In genomic region chr12:67320614-67321305, GRCh38 we compare ENCODE assay signal across 12 cellular contexts. TPM values are rescaled to one million over a fixed set of nuclear protein-coding genes. Genes with fewer than 3 reads are reported as not detected.
A peak's percentile ranks its signal among the peaks of the same experiment; 100 is the strongest.
DNase-seq lines count a peak whose midpoint lies in the region; ATAC-seq and TF ChIP-seq lines count a peak whose summit lies in the region.
"Had no signal": no experiment of that assay in that cellular context is flagged by ENCODE, and none has a peak within 500 bp of the region (broad histone marks: within the 10 kb centered on the region; RNA-seq: fewer than 3 reads in every experiment).

No MANE protein-coding gene starts in this region.

- H2BK15ac ChIP-seq in mesendoderm (replicated peaks; ENCODE audit: low read depth), result no peak overlapping the region

- no peaks in the 10 kb centered on the region for H3K79me2 ChIP-seq in mesendoderm (ENCODE audit: control insufficient read depth, insufficient read depth, low read length)

- H3K9ac ChIP-seq in mesendoderm (ENCODE audit: low read length), result no peak overlapping the region

- no peak overlapping the region for H3K4me3 ChIP-seq in mesendoderm (ENCODE audit: low read length)

- peaks cover 7% of the 10 kb centered on the region for H3K9me3 Mint-ChIP-seq in CD4-positive, alpha-beta T cell
- H3K9me3 Mint-ChIP-seq in activated naive CD8-positive, alpha-beta T cell treated with anti-CD3 and anti-CD28 coated beads for 36 hours, result peaks cover 4% of the 10 kb centered on the region

- DNase-seq in CD4-positive, alpha-beta T cell, result no peak
- peak; percentile 24 for DNase-seq in HT1080 (ENCODE audit: low read depth)
- no peak for DNase-seq in activated naive CD8-positive, alpha-beta T cell treated with anti-CD3 and anti-CD28 coated beads for 36 hours
- DNase-seq in mesendoderm, result peak; percentile 73
- DNase-seq in substantia nigra (lab: John Stamatoyannopoulos, UW), result no peak
- no peak for DNase-seq in GOT3 (lab: John Stamatoyannopoulos, UW)
- DNase-seq in NCI-H2227 (lab: John Stamatoyannopoulos, UW; ENCODE audit: unreplicated experiment), result no peak
- DNase-seq: activated CD8-positive, alpha-beta memory T cell treated with anti-CD3 and anti-CD28 coated beads, Interleukin-2, amount 50 U/mL, for 4 hours; hypothalamus; NCI-H1436 treated with DMSO at 0.1 percent for 48 hours; SHP77 treated with DMSO at 0.1 percent for 48 hours had no signal

- no peak overlapping the region for H4K8ac ChIP-seq in mesendoderm (ENCODE audit: low read depth, low read length)

- peak; percentile 48 for ATAC-seq in CD4-positive, alpha-beta T cell (ENCODE audit: poor library complexity)
- ATAC-seq in GM18505 (IDR thresholded peaks at IDR 0.05; ENCODE audit: unreplicated experiment), result no peak

- H4K5ac ChIP-seq in mesendoderm (ENCODE audit: low read length), result no peak overlapping the region

- no peak overlapping the region for H3K4me3 Mint-ChIP-seq in CD4-positive, alpha-beta T cell
- H3K4me3 Mint-ChIP-seq in activated naive CD8-positive, alpha-beta T cell treated with anti-CD3 and anti-CD28 coated beads for 36 hours, result no peak overlapping the region

- H3K18ac ChIP-seq in mesendoderm (ENCODE audit: low read length), result no peak overlapping the region

- no peak overlapping the region for H2BK5ac ChIP-seq in mesendoderm (ENCODE audit: low read length)

- no CpG with 5 or more reads among the region's 3 CpGs for WGBS in mesendoderm (ENCODE audit: extremely low coverage, insufficient coverage, low lambda C conversion rate)

- CTCF ChIA-PET in CD4-positive, alpha-beta T cell (lab: Charles Lee), result interaction anchor here (1.0 kb wide), 1 partner anchor 9 kb away, joined by 3 read pairs; no protein-coding TSS in a partner anchor

- no peak for TF ChIP-seq POLR2A in GM18505 (IDR thresholded peaks at IDR 0.05; ENCODE audit: borderline replicate concordance, extremely low read depth, insufficient read depth, insufficient read length)

- no peak for TF ChIP-seq CTCF in CD4-positive, alpha-beta T cell (IDR thresholded peaks at IDR 0.05)

- no peak overlapping the region for H2AK5ac ChIP-seq in mesendoderm (ENCODE audit: low read length)

- no peak overlapping the region for H2BK120ac ChIP-seq in mesendoderm (ENCODE audit: low read depth, low read length)

- no peaks in the 10 kb centered on the region for H3K27me3 Mint-ChIP-seq in CD4-positive, alpha-beta T cell
- H3K27me3 Mint-ChIP-seq in activated naive CD8-positive, alpha-beta T cell treated with anti-CD3 and anti-CD28 coated beads for 36 hours, result no peaks in the 10 kb centered on the region

- intact Hi-C loops in CD4-positive, alpha-beta T cell (cut with DNase I, micrococcal nuclease), result no loop called here

- H3K27me3 ChIP-seq in CD4-positive, alpha-beta T cell (ENCODE audit: control insufficient read depth, insufficient read depth, low read length), result no peaks in the 10 kb centered on the region
- H3K27me3 ChIP-seq in mesendoderm (ENCODE audit: insufficient read depth, low read length, poor library complexity), result no peaks in the 10 kb centered on the region

- H3K4me2 ChIP-seq in mesendoderm (ENCODE audit: low read length), result no peak overlapping the region

- H3K27ac ChIP-seq in CD4-positive, alpha-beta T cell (ENCODE audit: low read depth, low read length), result no peak overlapping the region
- H3K27ac ChIP-seq in mesendoderm (ENCODE audit: low read depth, low read length) (no peak overlapping the region), substantia nigra (ENCODE audit: low read depth, low read length, poor library complexity, severe bottlenecking) (no peak overlapping the region)

- H3K56ac ChIP-seq in mesendoderm (ENCODE audit: low read length), result no peak overlapping the region

- POLR2A ChIA-PET in CD4-positive, alpha-beta T cell (lab: Charles Lee), result interaction anchor here (1.4 kb wide), 1 partner anchor 52 kb away, joined by 4 read pairs; the partner anchor contains the start of gene CAND1

- H3K79me1 ChIP-seq in mesendoderm (ENCODE audit: low read length), result no peaks in the 10 kb centered on the region

- no peak overlapping the region for H3K23ac ChIP-seq in mesendoderm (ENCODE audit: low read length)

- no peaks in the 10 kb centered on the region for H3K9me3 ChIP-seq in CD4-positive, alpha-beta T cell (ENCODE audit: control insufficient read depth, low read length)

- H3K4ac ChIP-seq in mesendoderm (ENCODE audit: low read depth, low read length), result no peak overlapping the region

- H3K4me1 Mint-ChIP-seq in CD4-positive, alpha-beta T cell (ENCODE audit: low read depth), result peaks cover 19% of the 10 kb centered on the region
- H3K4me1 Mint-ChIP-seq in activated naive CD8-positive, alpha-beta T cell treated with anti-CD3 and anti-CD28 coated beads for 36 hours, result peaks cover 15% of the 10 kb centered on the region

- H3K36me3 Mint-ChIP-seq in CD4-positive, alpha-beta T cell (ENCODE audit: low read depth), result peaks cover 36% of the 10 kb centered on the region
- peaks cover 51% of the 10 kb centered on the region for H3K36me3 Mint-ChIP-seq in activated naive CD8-positive, alpha-beta T cell treated with anti-CD3 and anti-CD28 coated beads for 36 hours

- no peaks in the 10 kb centered on the region for H3K4me1 ChIP-seq in mesendoderm (ENCODE audit: control insufficient read depth, low read depth, low read length)

- H3K27ac Mint-ChIP-seq in CD4-positive, alpha-beta T cell, result peak overlapping the region; percentile 46
- H3K27ac Mint-ChIP-seq in activated naive CD8-positive, alpha-beta T cell treated with anti-CD3 and anti-CD28 coated beads for 36 hours, result peak overlapping the region; percentile 26

- H3K36me3 ChIP-seq in mesendoderm (ENCODE audit: control insufficient read depth, insufficient read depth, low read length), result peaks cover 2% of the 10 kb centered on the region

RNA-seq across cellular contexts. Expression of gene CAND1, which starts 51.6 kb away (rescaled TPM):
- 100 to 1,000 TPM; 118 to 124 TPM for total RNA-seq in CD4-positive, alpha-beta T cell
- 100 and 123 TPM in 2 replicates for total RNA-seq in HT1080 (2014; rRNA removed; shearing (Covaris generic))
- polyA plus RNA-seq in HT1080 (2015; cell fraction: cytosol; rRNA removed), result 43.2 and 50.2 TPM in 2 replicates
- polyA plus RNA-seq in HT1080 (2015; cell fraction: nucleus; rRNA removed), result 161 and 167 TPM in 2 replicates
- total RNA-seq in activated naive CD8-positive, alpha-beta T cell treated with anti-CD3 and anti-CD28 coated beads for 36 hours, result 100 to 1,000 TPM; 234 to 246 TPM
- 96.8 TPM for polyA plus RNA-seq in mesendoderm (2013, experiment 1 of 2)
- 95.7 TPM for polyA plus RNA-seq in mesendoderm (2013, experiment 2 of 2)

Comparison
In these comparisons a context has a peak if more than half of its experiments do, and no peak if none do; other contexts are left out.
1. DNase-seq: peak in HT1080 (single experiment) and mesendoderm (single experiment); none in CD4-positive, alpha-beta T cell (0 of 10), activated naive CD8-positive, alpha-beta T cell treated with anti-CD3 and anti-CD28 coated beads for 36 hours (single experiment), substantia nigra (0 of 49), GOT3 (single experiment) and NCI-H2227 (single experiment).